20 cellular contexts compared by ENCODE assay signal in the genomic region with DNA sequence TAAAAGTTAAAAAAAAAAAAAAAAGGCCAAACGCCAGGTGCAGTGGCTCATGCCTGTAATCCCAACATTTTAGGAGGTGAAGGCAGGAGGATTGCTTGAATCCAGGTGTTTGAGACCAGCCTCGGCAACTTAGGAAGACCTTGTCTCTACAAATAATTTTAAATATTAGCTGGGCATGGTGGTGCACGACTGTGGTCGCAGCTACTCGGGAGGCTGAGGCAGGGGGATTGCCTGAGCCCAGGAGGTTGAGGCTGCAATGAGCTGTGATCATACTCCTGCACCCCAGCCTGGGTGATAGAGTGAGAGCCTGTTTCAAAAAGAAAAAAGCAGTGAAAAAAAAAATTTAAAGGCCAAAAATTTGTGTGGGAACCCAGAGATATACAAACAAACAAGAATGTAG. TPM values are rescaled to one million over a fixed set of nuclear protein-coding genes. Genes with fewer than 3 reads are reported as not detected.
DNase-seq lines count a peak whose midpoint lies in the region; ATAC-seq and TF ChIP-seq lines count a peak whose summit lies in the region.
"Had no signal": no experiment of that assay in that cellular context is flagged by ENCODE, and none has a peak within 500 bp of the region (broad histone marks: within the 10 kb centered on the region; RNA-seq: fewer than 3 reads in every experiment).

No MANE protein-coding gene starts in this region.

- H3K27ac Mint-ChIP-seq in activated naive CD4-positive, alpha-beta T cell treated with anti-CD3 and anti-CD28 coated beads, Interleukin-2, amount 50 U/mL, for 24 hours, result peak overlapping the region; percentile 42
- peak overlapping the region; percentile 91 for H3K27ac Mint-ChIP-seq in T-helper 17 cell

- H3K4me3 ChIP-seq in foreskin fibroblast (ENCODE audit: low read depth in 1 of 2, low read length in 2 of 2), result no peak overlapping the region
- H3K4me3 ChIP-seq: BLaER1, PC-9 had no signal

- H3K4me1 Mint-ChIP-seq in activated naive CD4-positive, alpha-beta T cell treated with anti-CD3 and anti-CD28 coated beads, Interleukin-2, amount 50 U/mL, for 24 hours, result peaks cover 33% of the 10 kb centered on the region
- H3K4me1 Mint-ChIP-seq in T-helper 17 cell, result peaks cover 47% of the 10 kb centered on the region

- TF ChIP-seq CTCF in foreskin fibroblast (IDR thresholded peaks at IDR 0.05; ENCODE audit: low read depth, low read length), result no peak

- ATAC-seq in T-helper 17 cell (no peak), GM18517 (IDR thresholded peaks at IDR 0.05; ENCODE audit: unreplicated experiment) (no peak)
- ATAC-seq: HCT116 had no signal

- peaks cover 7% of the 10 kb centered on the region for H3K9me3 Mint-ChIP-seq in activated naive CD4-positive, alpha-beta T cell treated with anti-CD3 and anti-CD28 coated beads, Interleukin-2, amount 50 U/mL, for 24 hours
- H3K9me3 Mint-ChIP-seq: IgD-negative memory B cell had no signal

- no peak overlapping the region for H3K4me3 Mint-ChIP-seq in activated naive CD4-positive, alpha-beta T cell treated with anti-CD3 and anti-CD28 coated beads, Interleukin-2, amount 50 U/mL, for 24 hours
- no peak overlapping the region for H3K4me3 Mint-ChIP-seq in T-helper 17 cell

- peaks cover 2% of the 10 kb centered on the region for H3K36me3 Mint-ChIP-seq in activated naive CD4-positive, alpha-beta T cell treated with anti-CD3 and anti-CD28 coated beads, Interleukin-2, amount 50 U/mL, for 24 hours
- H3K36me3 Mint-ChIP-seq in T-helper 17 cell (ENCODE audit: low read depth), result no peaks in the 10 kb centered on the region
- H3K36me3 Mint-ChIP-seq: CD4-positive, CD25-positive, alpha-beta regulatory T cell; IgD-negative memory B cell had no signal

- no peak for DNase-seq in activated naive CD4-positive, alpha-beta T cell treated with Interleukin-2 at 50 U/mL for 16 hours
- DNase-seq in T-helper 17 cell (no peak), mesenteric fat pad (ENCODE audit: low spot score) (peak; percentile 59), foreskin fibroblast (no peak), GM19240 (ENCODE audit: insufficient read length, low spot score) (no peak)
- DNase-seq: Caco-2; CD4-positive, CD25-positive, alpha-beta regulatory T cell; MM.1S; NCI-H2029 treated with DMSO at 0.1 percent for 48 hours; NCI-H526 treated with DMSO at 0.1 percent for 48 hours; PC-9; SHP77 had no signal

- peaks cover 4% of the 10 kb centered on the region for H3K27me3 Mint-ChIP-seq in activated naive CD4-positive, alpha-beta T cell treated with anti-CD3 and anti-CD28 coated beads, Interleukin-2, amount 50 U/mL, for 24 hours
- H3K27me3 Mint-ChIP-seq in T-helper 17 cell, result no peaks in the 10 kb centered on the region

- H3K9me3 ChIP-seq in T-helper 17 cell (ENCODE audit: control insufficient read depth, low read length, poor library complexity, severe bottlenecking), result no peaks in the 10 kb centered on the region
- H3K9me3 ChIP-seq: BLaER1, Caco-2 had no signal

RNA-seq across cellular contexts. Expression of a gene that starts 2.7 kb away (rescaled TPM):
- total RNA-seq in T-helper 17 cell (10 to 100 TPM in 1 of 2 donors, 1 to 10 TPM in 1; 8.6 to 16.3 TPM), mesenteric fat pad (1.9 TPM)
- total RNA-seq: RPMI7951, SK-MEL-5 had no signal

RNA-seq across cellular contexts. Expression of a gene that starts 6.8 kb away (rescaled TPM):
- total RNA-seq in T-helper 17 cell (10 to 100 TPM; 61.8 to 67.1 TPM), mesenteric fat pad (18.5 TPM)

RNA-seq across cellular contexts. Expression of a gene that starts 45.7 kb away (rescaled TPM):
- total RNA-seq in T-helper 17 cell (10 to 100 TPM; 21.6 to 30.1 TPM), mesenteric fat pad (4.3 TPM)
- total RNA-seq: H4 had no signal
